In genomic region chr6:83065511-83066192, GRCh38 we compare ENCODE assay signal across 1 cellular context.
A peak's percentile ranks its signal among the peaks of the same experiment; 100 is the strongest.
TF ChIP-seq lines count a peak whose summit lies in the region.

A gene with protein sequence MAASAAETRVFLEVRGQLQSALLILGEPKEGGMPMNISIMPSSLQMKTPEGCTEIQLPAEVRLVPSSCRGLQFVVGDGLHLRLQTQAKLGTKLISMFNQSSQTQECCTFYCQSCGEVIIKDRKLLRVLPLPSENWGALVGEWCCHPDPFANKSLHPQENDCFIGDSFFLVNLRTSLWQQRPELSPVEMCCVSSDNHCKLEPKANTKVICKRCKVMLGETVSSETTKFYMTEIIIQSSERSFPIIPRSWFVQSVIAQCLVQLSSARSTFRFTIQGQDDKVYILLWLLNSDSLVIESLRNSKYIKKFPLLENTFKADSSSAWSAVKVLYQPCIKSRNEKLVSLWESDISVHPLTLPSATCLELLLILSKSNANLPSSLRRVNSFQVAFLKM (minus strand): TSS chr6:83065841. CDS start chr6:83065718, 123 bp downstream.

TF ChIP-seq in K562, 482 proteins besides CTCF, POLR2A, EP300 and RAD21 (continued from another document and continues in another):
- TF ChIP-seq, protein P1, sequence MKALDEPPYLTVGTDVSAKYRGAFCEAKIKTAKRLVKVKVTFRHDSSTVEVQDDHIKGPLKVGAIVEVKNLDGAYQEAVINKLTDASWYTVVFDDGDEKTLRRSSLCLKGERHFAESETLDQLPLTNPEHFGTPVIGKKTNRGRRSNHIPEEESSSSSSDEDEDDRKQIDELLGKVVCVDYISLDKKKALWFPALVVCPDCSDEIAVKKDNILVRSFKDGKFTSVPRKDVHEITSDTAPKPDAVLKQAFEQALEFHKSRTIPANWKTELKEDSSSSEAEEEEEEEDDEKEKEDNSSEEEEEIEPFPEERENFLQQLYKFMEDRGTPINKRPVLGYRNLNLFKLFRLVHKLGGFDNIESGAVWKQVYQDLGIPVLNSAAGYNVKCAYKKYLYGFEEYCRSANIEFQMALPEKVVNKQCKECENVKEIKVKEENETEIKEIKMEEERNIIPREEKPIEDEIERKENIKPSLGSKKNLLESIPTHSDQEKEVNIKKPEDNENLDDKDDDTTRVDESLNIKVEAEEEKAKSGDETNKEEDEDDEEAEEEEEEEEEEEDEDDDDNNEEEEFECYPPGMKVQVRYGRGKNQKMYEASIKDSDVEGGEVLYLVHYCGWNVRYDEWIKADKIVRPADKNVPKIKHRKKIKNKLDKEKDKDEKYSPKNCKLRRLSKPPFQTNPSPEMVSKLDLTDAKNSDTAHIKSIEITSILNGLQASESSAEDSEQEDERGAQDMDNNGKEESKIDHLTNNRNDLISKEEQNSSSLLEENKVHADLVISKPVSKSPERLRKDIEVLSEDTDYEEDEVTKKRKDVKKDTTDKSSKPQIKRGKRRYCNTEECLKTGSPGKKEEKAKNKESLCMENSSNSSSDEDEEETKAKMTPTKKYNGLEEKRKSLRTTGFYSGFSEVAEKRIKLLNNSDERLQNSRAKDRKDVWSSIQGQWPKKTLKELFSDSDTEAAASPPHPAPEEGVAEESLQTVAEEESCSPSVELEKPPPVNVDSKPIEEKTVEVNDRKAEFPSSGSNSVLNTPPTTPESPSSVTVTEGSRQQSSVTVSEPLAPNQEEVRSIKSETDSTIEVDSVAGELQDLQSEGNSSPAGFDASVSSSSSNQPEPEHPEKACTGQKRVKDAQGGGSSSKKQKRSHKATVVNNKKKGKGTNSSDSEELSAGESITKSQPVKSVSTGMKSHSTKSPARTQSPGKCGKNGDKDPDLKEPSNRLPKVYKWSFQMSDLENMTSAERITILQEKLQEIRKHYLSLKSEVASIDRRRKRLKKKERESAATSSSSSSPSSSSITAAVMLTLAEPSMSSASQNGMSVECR (CRISPR knock-in tag; IDR thresholded peaks at IDR 0.05) = peak; percentile 84; the same call in 1 of the 2 replicates
- TF ChIP-seq MED1 (CRISPR knock-in tag; IDR thresholded peaks at IDR 0.05; ENCODE audit: borderline replicate concordance) = no peak
- no peak for TF ChIP-seq KLF13 (tag; IDR thresholded peaks at IDR 0.05; ENCODE audit: borderline replicate concordance, low read depth)
- TF ChIP-seq, protein P2, sequence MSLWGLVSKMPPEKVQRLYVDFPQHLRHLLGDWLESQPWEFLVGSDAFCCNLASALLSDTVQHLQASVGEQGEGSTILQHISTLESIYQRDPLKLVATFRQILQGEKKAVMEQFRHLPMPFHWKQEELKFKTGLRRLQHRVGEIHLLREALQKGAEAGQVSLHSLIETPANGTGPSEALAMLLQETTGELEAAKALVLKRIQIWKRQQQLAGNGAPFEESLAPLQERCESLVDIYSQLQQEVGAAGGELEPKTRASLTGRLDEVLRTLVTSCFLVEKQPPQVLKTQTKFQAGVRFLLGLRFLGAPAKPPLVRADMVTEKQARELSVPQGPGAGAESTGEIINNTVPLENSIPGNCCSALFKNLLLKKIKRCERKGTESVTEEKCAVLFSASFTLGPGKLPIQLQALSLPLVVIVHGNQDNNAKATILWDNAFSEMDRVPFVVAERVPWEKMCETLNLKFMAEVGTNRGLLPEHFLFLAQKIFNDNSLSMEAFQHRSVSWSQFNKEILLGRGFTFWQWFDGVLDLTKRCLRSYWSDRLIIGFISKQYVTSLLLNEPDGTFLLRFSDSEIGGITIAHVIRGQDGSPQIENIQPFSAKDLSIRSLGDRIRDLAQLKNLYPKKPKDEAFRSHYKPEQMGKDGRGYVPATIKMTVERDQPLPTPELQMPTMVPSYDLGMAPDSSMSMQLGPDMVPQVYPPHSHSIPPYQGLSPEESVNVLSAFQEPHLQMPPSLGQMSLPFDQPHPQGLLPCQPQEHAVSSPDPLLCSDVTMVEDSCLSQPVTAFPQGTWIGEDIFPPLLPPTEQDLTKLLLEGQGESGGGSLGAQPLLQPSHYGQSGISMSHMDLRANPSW (CRISPR knock-in tag; IDR thresholded peaks at IDR 0.05) = peak; percentile 89; the same call in 1 of the 2 replicates
- TF ChIP-seq TFE3 (CRISPR knock-in tag; IDR thresholded peaks at IDR 0.05) = peak; percentile 83
- no peak for TF ChIP-seq ZBTB9 (CRISPR knock-in tag; IDR thresholded peaks at IDR 0.05)
- TF ChIP-seq C11orf30 (IDR thresholded peaks at IDR 0.05; ENCODE audit: low read depth) = no peak
- no peak for TF ChIP-seq PURB (CRISPR knock-in tag; IDR thresholded peaks at IDR 0.05; ENCODE audit: low read depth)
- TF ChIP-seq BACH1 (tag; IDR thresholded peaks at IDR 0.05) = no peak
- no peak for TF ChIP-seq IRF2 (CRISPR knock-in tag; IDR thresholded peaks at IDR 0.05)
- TF ChIP-seq MITF (IDR thresholded peaks at IDR 0.05) = peak; percentile 100
- TF ChIP-seq KLF16 (IDR thresholded peaks at IDR 0.05) = no peak
- TF ChIP-seq, protein P3, sequence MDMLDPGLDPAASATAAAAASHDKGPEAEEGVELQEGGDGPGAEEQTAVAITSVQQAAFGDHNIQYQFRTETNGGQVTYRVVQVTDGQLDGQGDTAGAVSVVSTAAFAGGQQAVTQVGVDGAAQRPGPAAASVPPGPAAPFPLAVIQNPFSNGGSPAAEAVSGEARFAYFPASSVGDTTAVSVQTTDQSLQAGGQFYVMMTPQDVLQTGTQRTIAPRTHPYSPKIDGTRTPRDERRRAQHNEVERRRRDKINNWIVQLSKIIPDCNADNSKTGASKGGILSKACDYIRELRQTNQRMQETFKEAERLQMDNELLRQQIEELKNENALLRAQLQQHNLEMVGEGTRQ (CRISPR knock-in tag; IDR thresholded peaks at IDR 0.05) = peak; percentile 75
- TF ChIP-seq LEF1 (IDR thresholded peaks at IDR 0.05) = no peak
- TF ChIP-seq FIP1L1 (IDR thresholded peaks at IDR 0.05; ENCODE audit: low read depth, low read length, poor library complexity, severe bottlenecking) = no peak
- no peak for TF ChIP-seq NFRKB (IDR thresholded peaks at IDR 0.05; ENCODE audit: low read depth)
- TF ChIP-seq SRF (CRISPR knock-in tag; IDR thresholded peaks at IDR 0.05) = 0 out of 4 replicates have a peak, but pooled peaks of 1 of the 2 experiments have one; percentile 27
- TF ChIP-seq ZBTB2 (IDR thresholded peaks at IDR 0.05) = no peak
- TF ChIP-seq JUND (IDR thresholded peaks at IDR 0.05; ENCODE audit: borderline replicate concordance, low read depth, low read length) = peak; percentile 70
- TF ChIP-seq JUND (tag; IDR thresholded peaks at IDR 0.05; ENCODE audit: borderline replicate concordance, low read depth, low read length) = peak; percentile 24; the same call in 1 of the 3 replicates
- TF ChIP-seq NCOA4 (IDR thresholded peaks at IDR 0.05; ENCODE audit: partially characterized antibody) = no peak
- TF ChIP-seq LARP7 (IDR thresholded peaks at IDR 0.05) = no peak
- no peak for TF ChIP-seq ZBTB5 (IDR thresholded peaks at IDR 0.05)
- TF ChIP-seq NR1H2 (CRISPR knock-in tag; IDR thresholded peaks at IDR 0.05) = no peak
- TF ChIP-seq FOXJ2 (tag; IDR thresholded peaks at IDR 0.05) = no peak
- no peak for TF ChIP-seq ZC3H11A (IDR thresholded peaks at IDR 0.05; ENCODE audit: low read depth, low read length)
- peak in 1 of 2 experiments; percentile 91; a peak in 2 of 4 replicates for TF ChIP-seq HDAC1 (IDR thresholded peaks at IDR 0.05)
- TF ChIP-seq NFXL1 (CRISPR knock-in tag; IDR thresholded peaks at IDR 0.05) = 0 out of 2 replicates have a peak, but pooled peaks have one; percentile 21
- TF ChIP-seq ZNF395 (CRISPR knock-in tag; IDR thresholded peaks at IDR 0.05) = 0 out of 2 replicates have a peak, but pooled peaks have one; percentile 48
- TF ChIP-seq ATF2 (CRISPR knock-in tag; IDR thresholded peaks at IDR 0.05) = no peak
- no peak for TF ChIP-seq HDAC6 (IDR thresholded peaks at IDR 0.05; ENCODE audit: low read depth, low read length)
- no peak; the same call in 1 of the 2 replicates for TF ChIP-seq ZNF583 (CRISPR knock-in tag; IDR thresholded peaks at IDR 0.05)
- TF ChIP-seq, protein P4, sequence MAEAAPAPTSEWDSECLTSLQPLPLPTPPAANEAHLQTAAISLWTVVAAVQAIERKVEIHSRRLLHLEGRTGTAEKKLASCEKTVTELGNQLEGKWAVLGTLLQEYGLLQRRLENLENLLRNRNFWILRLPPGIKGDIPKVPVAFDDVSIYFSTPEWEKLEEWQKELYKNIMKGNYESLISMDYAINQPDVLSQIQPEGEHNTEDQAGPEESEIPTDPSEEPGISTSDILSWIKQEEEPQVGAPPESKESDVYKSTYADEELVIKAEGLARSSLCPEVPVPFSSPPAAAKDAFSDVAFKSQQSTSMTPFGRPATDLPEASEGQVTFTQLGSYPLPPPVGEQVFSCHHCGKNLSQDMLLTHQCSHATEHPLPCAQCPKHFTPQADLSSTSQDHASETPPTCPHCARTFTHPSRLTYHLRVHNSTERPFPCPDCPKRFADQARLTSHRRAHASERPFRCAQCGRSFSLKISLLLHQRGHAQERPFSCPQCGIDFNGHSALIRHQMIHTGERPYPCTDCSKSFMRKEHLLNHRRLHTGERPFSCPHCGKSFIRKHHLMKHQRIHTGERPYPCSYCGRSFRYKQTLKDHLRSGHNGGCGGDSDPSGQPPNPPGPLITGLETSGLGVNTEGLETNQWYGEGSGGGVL (CRISPR knock-in tag; IDR thresholded peaks at IDR 0.05) = no peak
- peak; percentile 81 for TF ChIP-seq EP400 (IDR thresholded peaks at IDR 0.05)
- TF ChIP-seq ESRRB (CRISPR knock-in tag; IDR thresholded peaks at IDR 0.05; ENCODE audit: borderline replicate concordance) = no peak
